Comparison of ENCODE assay signal across 1 cellular context in genomic region chr17:81867952-81868673, GRCh38.
TF ChIP-seq lines count a peak whose summit lies in the region.

No MANE protein-coding gene starts in this region.

TF ChIP-seq in HepG2, 621 proteins besides CTCF, POLR2A, EP300 and RAD21 (continues in another document):
- peak; percentile 66 for TF ChIP-seq ATF7-NPFF (CRISPR knock-in tag; IDR thresholded peaks at IDR 0.05; ENCODE audit: low read depth)
- TF ChIP-seq, protein P1, sequence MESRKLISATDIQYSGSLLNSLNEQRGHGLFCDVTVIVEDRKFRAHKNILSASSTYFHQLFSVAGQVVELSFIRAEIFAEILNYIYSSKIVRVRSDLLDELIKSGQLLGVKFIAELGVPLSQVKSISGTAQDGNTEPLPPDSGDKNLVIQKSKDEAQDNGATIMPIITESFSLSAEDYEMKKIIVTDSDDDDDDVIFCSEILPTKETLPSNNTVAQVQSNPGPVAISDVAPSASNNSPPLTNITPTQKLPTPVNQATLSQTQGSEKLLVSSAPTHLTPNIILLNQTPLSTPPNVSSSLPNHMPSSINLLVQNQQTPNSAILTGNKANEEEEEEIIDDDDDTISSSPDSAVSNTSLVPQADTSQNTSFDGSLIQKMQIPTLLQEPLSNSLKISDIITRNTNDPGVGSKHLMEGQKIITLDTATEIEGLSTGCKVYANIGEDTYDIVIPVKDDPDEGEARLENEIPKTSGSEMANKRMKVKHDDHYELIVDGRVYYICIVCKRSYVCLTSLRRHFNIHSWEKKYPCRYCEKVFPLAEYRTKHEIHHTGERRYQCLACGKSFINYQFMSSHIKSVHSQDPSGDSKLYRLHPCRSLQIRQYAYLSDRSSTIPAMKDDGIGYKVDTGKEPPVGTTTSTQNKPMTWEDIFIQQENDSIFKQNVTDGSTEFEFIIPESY (CRISPR knock-in tag; IDR thresholded peaks at IDR 0.05), result 0 out of 2 replicates have a peak, but pooled peaks have one; percentile 43
- TF ChIP-seq FOXP1 (IDR thresholded peaks at IDR 0.05), result no peak
- TF ChIP-seq FOXP1 (CRISPR knock-in tag; IDR thresholded peaks at IDR 0.05), result no peak
- TF ChIP-seq, protein P2, sequence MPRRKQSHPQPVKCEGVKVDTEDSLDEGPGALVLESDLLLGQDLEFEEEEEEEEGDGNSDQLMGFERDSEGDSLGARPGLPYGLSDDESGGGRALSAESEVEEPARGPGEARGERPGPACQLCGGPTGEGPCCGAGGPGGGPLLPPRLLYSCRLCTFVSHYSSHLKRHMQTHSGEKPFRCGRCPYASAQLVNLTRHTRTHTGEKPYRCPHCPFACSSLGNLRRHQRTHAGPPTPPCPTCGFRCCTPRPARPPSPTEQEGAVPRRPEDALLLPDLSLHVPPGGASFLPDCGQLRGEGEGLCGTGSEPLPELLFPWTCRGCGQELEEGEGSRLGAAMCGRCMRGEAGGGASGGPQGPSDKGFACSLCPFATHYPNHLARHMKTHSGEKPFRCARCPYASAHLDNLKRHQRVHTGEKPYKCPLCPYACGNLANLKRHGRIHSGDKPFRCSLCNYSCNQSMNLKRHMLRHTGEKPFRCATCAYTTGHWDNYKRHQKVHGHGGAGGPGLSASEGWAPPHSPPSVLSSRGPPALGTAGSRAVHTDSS (CRISPR knock-in tag; conservative IDR thresholded peaks at IDR 0.05), result peak; percentile 26; the same call in 1 of the 2 replicates
- TF ChIP-seq ZFP91 (CRISPR knock-in tag; IDR thresholded peaks at IDR 0.05; ENCODE audit: borderline replicate concordance), result peak; percentile 20
- TF ChIP-seq, protein P3, sequence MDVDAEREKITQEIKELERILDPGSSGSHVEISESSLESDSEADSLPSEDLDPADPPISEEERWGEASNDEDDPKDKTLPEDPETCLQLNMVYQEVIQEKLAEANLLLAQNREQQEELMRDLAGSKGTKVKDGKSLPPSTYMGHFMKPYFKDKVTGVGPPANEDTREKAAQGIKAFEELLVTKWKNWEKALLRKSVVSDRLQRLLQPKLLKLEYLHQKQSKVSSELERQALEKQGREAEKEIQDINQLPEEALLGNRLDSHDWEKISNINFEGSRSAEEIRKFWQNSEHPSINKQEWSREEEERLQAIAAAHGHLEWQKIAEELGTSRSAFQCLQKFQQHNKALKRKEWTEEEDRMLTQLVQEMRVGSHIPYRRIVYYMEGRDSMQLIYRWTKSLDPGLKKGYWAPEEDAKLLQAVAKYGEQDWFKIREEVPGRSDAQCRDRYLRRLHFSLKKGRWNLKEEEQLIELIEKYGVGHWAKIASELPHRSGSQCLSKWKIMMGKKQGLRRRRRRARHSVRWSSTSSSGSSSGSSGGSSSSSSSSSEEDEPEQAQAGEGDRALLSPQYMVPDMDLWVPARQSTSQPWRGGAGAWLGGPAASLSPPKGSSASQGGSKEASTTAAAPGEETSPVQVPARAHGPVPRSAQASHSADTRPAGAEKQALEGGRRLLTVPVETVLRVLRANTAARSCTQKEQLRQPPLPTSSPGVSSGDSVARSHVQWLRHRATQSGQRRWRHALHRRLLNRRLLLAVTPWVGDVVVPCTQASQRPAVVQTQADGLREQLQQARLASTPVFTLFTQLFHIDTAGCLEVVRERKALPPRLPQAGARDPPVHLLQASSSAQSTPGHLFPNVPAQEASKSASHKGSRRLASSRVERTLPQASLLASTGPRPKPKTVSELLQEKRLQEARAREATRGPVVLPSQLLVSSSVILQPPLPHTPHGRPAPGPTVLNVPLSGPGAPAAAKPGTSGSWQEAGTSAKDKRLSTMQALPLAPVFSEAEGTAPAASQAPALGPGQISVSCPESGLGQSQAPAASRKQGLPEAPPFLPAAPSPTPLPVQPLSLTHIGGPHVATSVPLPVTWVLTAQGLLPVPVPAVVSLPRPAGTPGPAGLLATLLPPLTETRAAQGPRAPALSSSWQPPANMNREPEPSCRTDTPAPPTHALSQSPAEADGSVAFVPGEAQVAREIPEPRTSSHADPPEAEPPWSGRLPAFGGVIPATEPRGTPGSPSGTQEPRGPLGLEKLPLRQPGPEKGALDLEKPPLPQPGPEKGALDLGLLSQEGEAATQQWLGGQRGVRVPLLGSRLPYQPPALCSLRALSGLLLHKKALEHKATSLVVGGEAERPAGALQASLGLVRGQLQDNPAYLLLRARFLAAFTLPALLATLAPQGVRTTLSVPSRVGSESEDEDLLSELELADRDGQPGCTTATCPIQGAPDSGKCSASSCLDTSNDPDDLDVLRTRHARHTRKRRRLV (CRISPR knock-in tag; IDR thresholded peaks at IDR 0.05), result 0 out of 2 replicates have a peak, but pooled peaks have one; percentile 22
- TF ChIP-seq ZNF24 (IDR thresholded peaks at IDR 0.05), result no peak
- TF ChIP-seq CREB3 (CRISPR knock-in tag; IDR thresholded peaks at IDR 0.05), result no peak
- no peak for TF ChIP-seq ELF1 (CRISPR knock-in tag; IDR thresholded peaks at IDR 0.05)
- no peak for TF ChIP-seq PHF5A (CRISPR knock-in tag; IDR thresholded peaks at IDR 0.05; ENCODE audit: low read depth, unreplicated experiment)
- no peak for TF ChIP-seq ZUFSP (CRISPR knock-in tag; IDR thresholded peaks at IDR 0.05; ENCODE audit: borderline replicate concordance)
- no peak for TF ChIP-seq ZNF614 (CRISPR knock-in tag; IDR thresholded peaks at IDR 0.05; ENCODE audit: borderline replicate concordance)
- no peak for TF ChIP-seq TARDBP (CRISPR knock-in tag; IDR thresholded peaks at IDR 0.05)
- no peak for TF ChIP-seq TIGD3 (CRISPR knock-in tag; IDR thresholded peaks at IDR 0.05; ENCODE audit: borderline replicate concordance)
- no peak for TF ChIP-seq TCF7 (IDR thresholded peaks at IDR 0.05; ENCODE audit: low read depth)
- peak; percentile 70; the same call in 1 of the 2 replicates for TF ChIP-seq ZNF768 (CRISPR knock-in tag; IDR thresholded peaks at IDR 0.05)
- TF ChIP-seq FOXA1 (IDR thresholded peaks at IDR 0.05), result no peak
- peak; percentile 16; the same call in 1 of the 2 replicates for TF ChIP-seq FOXA1 (CRISPR knock-in tag; IDR thresholded peaks at IDR 0.05)
- 0 out of 2 replicates have a peak, but pooled peaks have one; percentile 13 for TF ChIP-seq ZNF703 (CRISPR knock-in tag; IDR thresholded peaks at IDR 0.05; ENCODE audit: borderline replicate concordance)
- TF ChIP-seq HOXA9 (CRISPR knock-in tag; IDR thresholded peaks at IDR 0.05; ENCODE audit: borderline replicate concordance), result peak; percentile 77
- TF ChIP-seq FOXM1 (CRISPR knock-in tag; IDR thresholded peaks at IDR 0.05), result no peak
- no peak for TF ChIP-seq RCOR2 (CRISPR knock-in tag; IDR thresholded peaks at IDR 0.05)
- peak; percentile 26; the same call in 1 of the 2 replicates for TF ChIP-seq ZNF740 (CRISPR knock-in tag; IDR thresholded peaks at IDR 0.05)
- peak; percentile 3; the same call in 1 of the 2 replicates for TF ChIP-seq MYC (CRISPR knock-in tag; IDR thresholded peaks at IDR 0.05; ENCODE audit: borderline replicate concordance)
- TF ChIP-seq ARNTL (CRISPR knock-in tag; IDR thresholded peaks at IDR 0.05), result no peak; the same call in 1 of the 2 replicates
- TF ChIP-seq RXRB (CRISPR knock-in tag; IDR thresholded peaks at IDR 0.05; ENCODE audit: borderline replicate concordance), result no peak
- TF ChIP-seq ZNF577 (CRISPR knock-in tag; IDR thresholded peaks at IDR 0.05; ENCODE audit: borderline replicate concordance, low read depth), result no peak
- TF ChIP-seq ZNF761 (CRISPR knock-in tag; conservative IDR thresholded peaks at IDR 0.05), result no peak
- no peak for TF ChIP-seq ZBTB10 (CRISPR knock-in tag; IDR thresholded peaks at IDR 0.05; ENCODE audit: borderline replicate concordance)
- TF ChIP-seq CBX5 (CRISPR knock-in tag; IDR thresholded peaks at IDR 0.05; ENCODE audit: borderline replicate concordance), result peak; percentile 56; the same call in 1 of the 2 replicates
- 0 out of 2 replicates have a peak, but pooled peaks have one; percentile 40 for TF ChIP-seq ZSCAN20 (CRISPR knock-in tag; IDR thresholded peaks at IDR 0.05; ENCODE audit: borderline replicate concordance)
- no peak; the same call in 1 of the 2 replicates for TF ChIP-seq ISL2 (CRISPR knock-in tag; IDR thresholded peaks at IDR 0.05)
- TF ChIP-seq MEIS1 (CRISPR knock-in tag; IDR thresholded peaks at IDR 0.05; ENCODE audit: borderline replicate concordance), result no peak; the same call in 1 of the 2 replicates
- TF ChIP-seq NFIB (CRISPR knock-in tag; IDR thresholded peaks at IDR 0.05; ENCODE audit: borderline replicate concordance), result no peak
- TF ChIP-seq ZNF20 (CRISPR knock-in tag; IDR thresholded peaks at IDR 0.05), result no peak
